In the genomic region with DNA sequence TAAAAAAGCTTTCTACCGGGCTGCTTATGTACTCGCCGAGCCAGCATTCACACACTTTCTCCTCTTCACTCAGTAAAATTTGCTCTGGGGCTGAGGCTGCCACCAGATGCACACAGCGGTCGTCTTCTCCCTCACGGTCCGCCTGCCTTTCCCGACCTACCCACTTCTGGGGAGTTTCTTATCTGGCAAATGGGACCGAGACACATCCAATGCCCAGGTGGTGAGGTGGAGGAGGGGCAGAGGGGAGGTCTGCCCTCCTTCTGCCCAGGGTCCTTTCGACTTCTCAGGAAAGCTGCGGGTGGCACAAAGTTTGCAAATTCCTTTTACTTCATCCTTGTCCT, we compare ENCODE assay signal across 1 cellular context.
TF ChIP-seq lines count a peak whose summit lies in the region.

No MANE protein-coding gene starts in this region.

TF ChIP-seq in H1, 55 proteins besides CTCF, POLR2A, EP300 and RAD21:
- TF ChIP-seq TEAD4 (IDR thresholded peaks at IDR 0.05; ENCODE audit: low read depth, low read length) (no peak), SIRT6 (IDR thresholded peaks at IDR 0.05; ENCODE audit: low read length) (no peak), ASH2L (IDR thresholded peaks at IDR 0.05; ENCODE audit: low read length) (peak; percentile 81), TAF1 (IDR thresholded peaks at IDR 0.05; ENCODE audit: low read depth, low read length) (peak; percentile 48; the same call in 1 of the 2 replicates)
